23 cellular contexts compared by ENCODE assay signal in the genomic region with DNA sequence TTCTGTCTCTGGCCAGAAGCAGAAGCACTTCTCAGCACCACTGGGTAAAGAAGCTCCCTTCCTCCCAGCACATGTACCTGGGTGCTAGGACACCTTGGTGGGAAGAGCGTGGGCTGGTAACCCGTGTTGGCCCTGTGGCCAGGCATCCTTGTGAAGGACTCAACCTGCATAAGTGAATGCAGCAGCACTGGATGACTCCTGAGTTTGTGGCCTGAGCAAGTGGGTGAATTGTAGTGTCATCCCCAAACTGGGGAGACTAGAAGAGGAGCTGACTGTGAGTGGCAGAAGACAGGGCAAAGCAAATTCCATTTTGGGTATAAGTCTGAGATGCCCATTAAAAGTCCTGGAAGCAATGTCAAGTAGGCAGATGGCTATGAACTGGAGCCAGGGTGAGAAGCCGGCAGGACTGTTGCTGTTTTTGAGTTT.
DNase-seq lines count a peak whose midpoint lies in the region; ATAC-seq and TF ChIP-seq lines count a peak whose summit lies in the region.
"Had no signal": no experiment of that assay in that cellular context is flagged by ENCODE, and none has a peak within 500 bp of the region (broad histone marks: within the 10 kb centered on the region; RNA-seq: fewer than 3 reads in every experiment).

No MANE protein-coding gene starts in this region.

- H3K18ac ChIP-seq in trophoblast cell (ENCODE audit: low read length) = no peak overlapping the region

- no peak overlapping the region for H4K91ac ChIP-seq in trophoblast cell (ENCODE audit: low read depth, low read length)

- peaks cover 0 to 2% of the 10 kb centered on the region in 2 experiments for H3K4me1 ChIP-seq in trophoblast cell (ENCODE audit: control insufficient read depth in 1 of 2, insufficient read depth in 2 of 2, low read length in 2 of 2)

- no peak overlapping the region for H3K14ac ChIP-seq in trophoblast cell (ENCODE audit: low read length)

- H3K27me3 ChIP-seq in trophoblast cell (ENCODE audit: insufficient read depth, low read length) = no peaks in the 10 kb centered on the region
- H3K27me3 ChIP-seq: MG63 had no signal

- no peak overlapping the region for H2AFZ ChIP-seq in trophoblast cell (ENCODE audit: insufficient read depth, low read length, poor library complexity)
- H2AFZ ChIP-seq: PC-9 had no signal

- CTCF ChIA-PET in MCF 10A (lab: Yijun Ruan, JAX) = interaction anchor here (1.5 to 1.6 kb wide), 2 partner anchors 9 to 168 kb away, joined by 5 to 6 read pairs; no protein-coding TSS in a partner anchor

- H3K9ac ChIP-seq in trophoblast cell (ENCODE audit: low read length) = no peak overlapping the region

- no TSS peak for BruUV-seq in MCF 10A (replicated peaks; lab: Mats Ljungman, UMichigan)

- H3K36me3 ChIP-seq in trophoblast cell (ENCODE audit: control insufficient read depth in 1 of 2, insufficient read depth in 2 of 2, low read length in 2 of 2) = no peaks in the 10 kb centered on the region
- H3K36me3 ChIP-seq: HAP-1 had no signal

- TF ChIP-seq CTCF in MCF 10A (IDR thresholded peaks at IDR 0.05; ENCODE audit: unreplicated experiment) = no peak

- no peaks in the 10 kb centered on the region for H3K79me1 ChIP-seq in trophoblast cell (ENCODE audit: low read length)

- no CpG with 5 or more reads among the region's 3 CpGs for WGBS in trophoblast cell (ENCODE audit: extremely low coverage, insufficient coverage, insufficient read length)

- H4K8ac ChIP-seq in trophoblast cell (ENCODE audit: low read depth, low read length) = no peak overlapping the region

- H2BK120ac ChIP-seq in trophoblast cell (ENCODE audit: insufficient read depth, low read length, poor library complexity) = no peak overlapping the region

- no peak overlapping the region for H3K4ac ChIP-seq in trophoblast cell (ENCODE audit: low read depth, low read length)

- H3K4me2 ChIP-seq in trophoblast cell (ENCODE audit: low read length) = no peak overlapping the region
- H3K4me2 ChIP-seq: PC-9 had no signal

- H3K9me3 Mint-ChIP-seq in activated T-cell treated with anti-CD3 and anti-CD28 coated beads, Interleukin-2, amount 50 U/mL, for 72 hours = peaks cover 0 to under 1% of the 10 kb centered on the region in 2 donors
- H3K9me3 Mint-ChIP-seq in stimulated activated effector memory CD8-positive, alpha-beta T cell treated with anti-CD3 and anti-CD28 coated beads, Interleukin-12 subunit alpha, Interleukin-12 subunit beta, amount 100 ng/mL, for 72 hours = no peaks in the 10 kb centered on the region
- no peaks in the 10 kb centered on the region for H3K9me3 Mint-ChIP-seq in MCF 10A (ENCODE audit: unreplicated experiment)
- H3K9me3 Mint-ChIP-seq: T-cell had no signal

- intact Hi-C loops in MCF 10A (cut with micrococcal nuclease) = no loop called here

- no peak overlapping the region for H4K12ac ChIP-seq in trophoblast cell (ENCODE audit: low read depth, low read length)

- no peak overlapping the region for H2AK5ac ChIP-seq in trophoblast cell (ENCODE audit: low read length)

- H3K4me3 ChIP-seq in trophoblast cell (ENCODE audit: low read depth, low read length) = no peak overlapping the region
- H3K4me3 ChIP-seq: HAP-1, K562, MG63, PC-9 had no signal

- no peak overlapping the region for H3K27ac Mint-ChIP-seq in activated T-cell treated with anti-CD3 and anti-CD28 coated beads, Interleukin-2, amount 50 U/mL, for 72 hours
- H3K27ac Mint-ChIP-seq in stimulated activated effector memory CD8-positive, alpha-beta T cell treated with anti-CD3 and anti-CD28 coated beads, Interleukin-12 subunit alpha, Interleukin-12 subunit beta, amount 100 ng/mL, for 72 hours = no peak overlapping the region
- no peak overlapping the region for H3K27ac Mint-ChIP-seq in MCF 10A (ENCODE audit: low read depth, unreplicated experiment)
- H3K27ac Mint-ChIP-seq: CD4-positive, alpha-beta memory T cell; HFFc6; T-cell had no signal

- POLR2A ChIA-PET in MCF 10A (lab: Yijun Ruan, JAX) = interaction anchor here (0.6 to 1.1 kb wide), 3 partner anchors 18 to 1119 kb away, joined by 3 read pairs; no protein-coding TSS in a partner anchor

- no peak overlapping the region for H3K23ac ChIP-seq in trophoblast cell (ENCODE audit: low read length)

- DNase-seq in activated T-cell treated with anti-CD3 and anti-CD28 coated beads, Interleukin-2, amount 50 U/mL, for 72 hours = no peak
- DNase-seq in activated T-cell treated with anti-CD3 and anti-CD28 coated beads, Interleukin-2, amount 50 U/mL, for 1 hour = no peak
- DNase-seq in HK-2 (ENCODE audit: unreplicated experiment) (peak; percentile 62), cerebellum (ENCODE audit: low spot score) (peak; percentile 50), trophoblast cell (no peak), MCF 10A (ENCODE audit: unreplicated experiment) (no peak)
- DNase-seq in stimulated activated effector memory CD8-positive, alpha-beta T cell treated with anti-CD3 and anti-CD28 coated beads, Interleukin-12 subunit alpha, Interleukin-12 subunit beta, amount 100 ng/mL, for 72 hours (ENCODE audit: low spot score in 2 of 2) = no peak
- DNase-seq: CD4-positive, alpha-beta memory T cell; COR-L47; DMS79; GOT3; HFFc6; MG63; NCI-H2029; NCI-H526 treated with DMSO at 0.1 percent for 48 hours; PC-9; SHP77; T-cell had no signal

- peaks cover under 1 to 2% of the 10 kb centered on the region in 2 donors for H3K36me3 Mint-ChIP-seq in activated T-cell treated with anti-CD3 and anti-CD28 coated beads, Interleukin-2, amount 50 U/mL, for 72 hours (ENCODE audit: insufficient read depth in 2 of 2)
- peaks cover 1% of the 10 kb centered on the region for H3K36me3 Mint-ChIP-seq in stimulated activated effector memory CD8-positive, alpha-beta T cell treated with anti-CD3 and anti-CD28 coated beads, Interleukin-12 subunit alpha, Interleukin-12 subunit beta, amount 100 ng/mL, for 72 hours
- H3K36me3 Mint-ChIP-seq in MCF 10A (ENCODE audit: insufficient read depth, unreplicated experiment) = no peaks in the 10 kb centered on the region

- H3K79me2 ChIP-seq in trophoblast cell (ENCODE audit: control insufficient read depth, insufficient read depth, low read length, poor library complexity) = no peaks in the 10 kb centered on the region

- no peak overlapping the region for H3K4me3 Mint-ChIP-seq in activated T-cell treated with anti-CD3 and anti-CD28 coated beads, Interleukin-2, amount 50 U/mL, for 72 hours
- no peak overlapping the region for H3K4me3 Mint-ChIP-seq in stimulated activated effector memory CD8-positive, alpha-beta T cell treated with anti-CD3 and anti-CD28 coated beads, Interleukin-12 subunit alpha, Interleukin-12 subunit beta, amount 100 ng/mL, for 72 hours
- H3K4me3 Mint-ChIP-seq in MCF 10A (ENCODE audit: unreplicated experiment) = no peak overlapping the region
- H3K4me3 Mint-ChIP-seq: CD4-positive, alpha-beta memory T cell; HFFc6; T-cell had no signal

- ATAC-seq in activated T-cell treated with anti-CD3 and anti-CD28 coated beads, Interleukin-2, amount 50 U/mL, for 72 hours (replicated peaks in 1 of 2) = peak; percentile 8
- peak; percentile 38 for ATAC-seq in stimulated activated effector memory CD8-positive, alpha-beta T cell treated with anti-CD3 and anti-CD28 coated beads, Interleukin-12 subunit alpha, Interleukin-12 subunit beta, amount 100 ng/mL, for 72 hours
- ATAC-seq in GM21619 (IDR thresholded peaks at IDR 0.05; ENCODE audit: unreplicated experiment) = no peak
- ATAC-seq: K562, T-cell had no signal

- no peak overlapping the region for H2BK12ac ChIP-seq in trophoblast cell (ENCODE audit: low read length)

- no peaks in the 10 kb centered on the region for H3K27me3 Mint-ChIP-seq in activated T-cell treated with anti-CD3 and anti-CD28 coated beads, Interleukin-2, amount 50 U/mL, for 72 hours (ENCODE audit: low read depth)
- no peaks in the 10 kb centered on the region for H3K27me3 Mint-ChIP-seq in MCF 10A (ENCODE audit: insufficient read depth, unreplicated experiment)
- H3K27me3 Mint-ChIP-seq: CD4-positive, alpha-beta memory T cell; T-cell had no signal

- H2BK5ac ChIP-seq in trophoblast cell (ENCODE audit: low read depth, low read length, poor library complexity) = no peak overlapping the region

- no peak overlapping the region for H3K27ac ChIP-seq in trophoblast cell (ENCODE audit: low read depth, low read length)
- H3K27ac ChIP-seq: HL-60, PC-9, RWPE1 had no signal

- H3K4me1 Mint-ChIP-seq in activated T-cell treated with anti-CD3 and anti-CD28 coated beads, Interleukin-2, amount 50 U/mL, for 72 hours (ENCODE audit: low read depth) = no peaks in the 10 kb centered on the region
- peaks cover 7% of the 10 kb centered on the region for H3K4me1 Mint-ChIP-seq in stimulated activated effector memory CD8-positive, alpha-beta T cell treated with anti-CD3 and anti-CD28 coated beads, Interleukin-12 subunit alpha, Interleukin-12 subunit beta, amount 100 ng/mL, for 72 hours
- H3K4me1 Mint-ChIP-seq in MCF 10A (ENCODE audit: insufficient read depth, unreplicated experiment) = peaks cover 9% of the 10 kb centered on the region

- H3K9me3 ChIP-seq in trophoblast cell (ENCODE audit: insufficient read depth, low read depth, low read length) = no peaks in the 10 kb centered on the region
- H3K9me3 ChIP-seq: HAP-1, MG63 had no signal

Comparison
In these comparisons a context has a peak if more than half of its experiments do, and no peak if none do; other contexts are left out.
1. DNase-seq: peak in HK-2 (single experiment) and cerebellum (single experiment); none in activated T-cell treated with anti-CD3 and anti-CD28 coated beads, Interleukin-2, amount 50 U/mL, for 72 hours (0 of 2), activated T-cell treated with anti-CD3 and anti-CD28 coated beads, Interleukin-2, amount 50 U/mL, for 1 hour (single experiment), stimulated activated effector memory CD8-positive, alpha-beta T cell treated with anti-CD3 and anti-CD28 coated beads, Interleukin-12 subunit alpha, Interleukin-12 subunit beta, amount 100 ng/mL, for 72 hours (0 of 2), trophoblast cell (0 of 2) and MCF 10A (single experiment).